In the genomic region with DNA sequence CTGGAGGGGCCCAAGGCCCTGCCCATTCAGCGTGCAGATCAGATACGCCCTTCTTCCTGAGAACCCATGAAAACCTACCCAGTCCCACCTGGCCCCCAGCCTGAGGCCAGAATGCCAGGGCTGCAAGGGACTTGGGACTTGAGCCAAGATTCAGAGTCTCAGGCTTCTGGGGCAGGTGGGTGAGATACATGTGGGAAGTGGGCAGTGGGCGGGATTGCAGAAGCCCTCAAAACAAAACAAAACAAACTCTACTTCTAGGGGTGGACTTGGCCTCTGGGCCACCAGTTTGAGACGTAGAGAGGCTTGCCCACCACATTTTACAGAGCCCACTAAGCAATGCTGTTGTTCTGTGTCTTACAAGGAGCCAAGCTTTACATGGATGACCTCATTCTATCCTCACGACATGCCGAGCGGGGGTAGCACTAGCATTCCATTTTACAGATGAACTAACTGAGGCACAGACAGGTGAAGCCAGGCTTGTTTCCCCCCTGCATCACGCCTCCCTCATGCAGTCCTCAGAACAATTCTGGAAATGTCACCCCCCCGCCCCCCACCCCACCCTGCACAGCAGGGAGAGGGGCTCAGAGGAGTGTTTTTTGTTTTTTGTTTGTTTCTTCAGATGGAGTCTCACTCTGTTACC, we compare ENCODE assay signal across 1 cellular context.
TF ChIP-seq lines count a peak whose summit lies in the region.

No MANE protein-coding gene starts in this region.

TF ChIP-seq in A549, 52 proteins besides CTCF, POLR2A, EP300 and RAD21 (continued from another document):
- TF ChIP-seq, protein P1, sequence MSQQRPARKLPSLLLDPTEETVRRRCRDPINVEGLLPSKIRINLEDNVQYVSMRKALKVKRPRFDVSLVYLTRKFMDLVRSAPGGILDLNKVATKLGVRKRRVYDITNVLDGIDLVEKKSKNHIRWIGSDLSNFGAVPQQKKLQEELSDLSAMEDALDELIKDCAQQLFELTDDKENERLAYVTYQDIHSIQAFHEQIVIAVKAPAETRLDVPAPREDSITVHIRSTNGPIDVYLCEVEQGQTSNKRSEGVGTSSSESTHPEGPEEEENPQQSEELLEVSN (IDR thresholded peaks at IDR 0.05; ENCODE audit: borderline replicate concordance, low read depth), result no peak
- TF ChIP-seq, protein P2, sequence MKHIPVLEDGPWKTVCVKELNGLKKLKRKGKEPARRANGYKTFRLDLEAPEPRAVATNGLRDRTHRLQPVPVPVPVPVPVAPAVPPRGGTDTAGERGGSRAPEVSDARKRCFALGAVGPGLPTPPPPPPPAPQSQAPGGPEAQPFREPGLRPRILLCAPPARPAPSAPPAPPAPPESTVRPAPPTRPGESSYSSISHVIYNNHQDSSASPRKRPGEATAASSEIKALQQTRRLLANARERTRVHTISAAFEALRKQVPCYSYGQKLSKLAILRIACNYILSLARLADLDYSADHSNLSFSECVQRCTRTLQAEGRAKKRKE (CRISPR knock-in tag; IDR thresholded peaks at IDR 0.05; ENCODE audit: low read depth), result no peak
- TF ChIP-seq CEBPB (IDR thresholded peaks at IDR 0.05) (no peak), HOXB13 (CRISPR knock-in tag; IDR thresholded peaks at IDR 0.05; ENCODE audit: low read depth) (no peak), SREBF2 (IDR thresholded peaks at IDR 0.05) (no peak), ZC3H11A (IDR thresholded peaks at IDR 0.05) (no peak), MYC (IDR thresholded peaks at IDR 0.05; ENCODE audit: borderline replicate concordance, low read length) (no peak), NPAS2 (CRISPR knock-in tag; IDR thresholded peaks at IDR 0.05; ENCODE audit: borderline replicate concordance) (no peak), HDAC2 (IDR thresholded peaks at IDR 0.05) (no peak)
- TF ChIP-seq, protein P3, sequence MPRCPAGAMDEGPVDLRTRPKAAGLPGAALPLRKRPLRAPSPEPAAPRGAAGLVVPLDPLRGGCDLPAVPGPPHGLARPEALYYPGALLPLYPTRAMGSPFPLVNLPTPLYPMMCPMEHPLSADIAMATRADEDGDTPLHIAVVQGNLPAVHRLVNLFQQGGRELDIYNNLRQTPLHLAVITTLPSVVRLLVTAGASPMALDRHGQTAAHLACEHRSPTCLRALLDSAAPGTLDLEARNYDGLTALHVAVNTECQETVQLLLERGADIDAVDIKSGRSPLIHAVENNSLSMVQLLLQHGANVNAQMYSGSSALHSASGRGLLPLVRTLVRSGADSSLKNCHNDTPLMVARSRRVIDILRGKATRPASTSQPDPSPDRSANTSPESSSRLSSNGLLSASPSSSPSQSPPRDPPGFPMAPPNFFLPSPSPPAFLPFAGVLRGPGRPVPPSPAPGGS (IDR thresholded peaks at IDR 0.05), result no peak
